Comparison of ENCODE assay signal across 25 cellular contexts in genomic region chr17:37393352-37393751, GRCh38. TPM values are rescaled to one million over a fixed set of nuclear protein-coding genes. Genes with fewer than 3 reads are reported as not detected.
A peak's percentile ranks its signal among the peaks of the same experiment; 100 is the strongest.
DNase-seq lines count a peak whose midpoint lies in the region; ATAC-seq and TF ChIP-seq lines count a peak whose summit lies in the region.
"Had no signal": no experiment of that assay in that cellular context is flagged by ENCODE, and none has a peak within 500 bp of the region (broad histone marks: within the 10 kb centered on the region; RNA-seq: fewer than 3 reads in every experiment).

No MANE protein-coding gene starts in this region.

- TF ChIP-seq CTCF in KMS-11 (conservative IDR thresholded peaks at IDR 0.05; ENCODE audit: low read depth, low read length) (no peak), WERI-Rb-1 (IDR thresholded peaks at IDR 0.05; ENCODE audit: low read depth, low read length) (no peak)

- peaks cover 4% of the 10 kb centered on the region for H3K36me3 Mint-ChIP-seq in activated T-cell treated with anti-CD3 and anti-CD28 coated beads, Interleukin-2, amount 50 U/mL, for 24 hours (ENCODE audit: low read depth)
- H3K36me3 Mint-ChIP-seq: CD14-positive monocyte; CD8-positive, alpha-beta memory T cell had no signal

- peaks cover 31% of the 10 kb centered on the region for H3K4me1 ChIP-seq in KMS-11 (ENCODE audit: low read depth, poor library complexity, severe bottlenecking)
- H3K4me1 ChIP-seq in right cardiac atrium (ENCODE audit: control insufficient read depth, insufficient read depth, low read length): no peaks in the 10 kb centered on the region

- peak overlapping the region; percentile 57; the same call in 1 of the 2 replicates for H3K4me2 ChIP-seq in KMS-11
- H3K4me2 ChIP-seq: BLaER1 treated with 17β-estradiol and CSF1 and Interleukin-3, amounts not matched to agents 10 nM and 100 nM had no signal

- H3K9ac ChIP-seq in KMS-11: no peak overlapping the region
- H3K9ac ChIP-seq: BLaER1 treated with 17β-estradiol and CSF1 and Interleukin-3, amounts not matched to agents 10 nM and 100 nM; GM23248 had no signal

- H3K4me3 Mint-ChIP-seq in activated T-cell treated with anti-CD3 and anti-CD28 coated beads, Interleukin-2, amount 50 U/mL, for 24 hours: no peak overlapping the region
- H3K4me3 Mint-ChIP-seq: CD14-positive monocyte; CD4-positive, alpha-beta T cell; CD8-positive, alpha-beta memory T cell; H9 had no signal

- ATAC-seq in HG02610 (IDR thresholded peaks at IDR 0.05; ENCODE audit: unreplicated experiment): no peak
- ATAC-seq in right cardiac atrium: no peak
- ATAC-seq: A549, HCT116 had no signal

- no peaks in the 10 kb centered on the region for H3K79me2 ChIP-seq in KMS-11 (ENCODE audit: insufficient read depth, low read depth)

- no peaks in the 10 kb centered on the region for H3K27me3 ChIP-seq in KMS-11 (ENCODE audit: insufficient read depth, low read depth)
- H3K27me3 ChIP-seq in WERI-Rb-1 (ENCODE audit: insufficient read depth, low read depth, severe bottlenecking): no peaks in the 10 kb centered on the region
- no peaks in the 10 kb centered on the region for H3K27me3 ChIP-seq in right cardiac atrium (ENCODE audit: control insufficient read depth, insufficient read depth)
- H3K27me3 ChIP-seq: BE2C; BLaER1 treated with 17β-estradiol and CSF1 and Interleukin-3, amounts not matched to agents 10 nM and 100 nM had no signal

- no peaks in the 10 kb centered on the region for H3K36me3 ChIP-seq in KMS-11 (ENCODE audit: insufficient read depth)
- no peaks in the 10 kb centered on the region for H3K36me3 ChIP-seq in WERI-Rb-1
- H3K36me3 ChIP-seq: BE2C had no signal

- H3K27ac ChIP-seq in KMS-11: no peak overlapping the region
- H3K27ac ChIP-seq in WERI-Rb-1: no peak overlapping the region
- H3K27ac ChIP-seq in right cardiac atrium (ENCODE audit: low read length): no peak overlapping the region
- H3K27ac ChIP-seq: A549; BLaER1 treated with 17β-estradiol and CSF1 and Interleukin-3, amounts not matched to agents 10 nM and 100 nM; GM23248 had no signal

- H3K4me3 ChIP-seq in KMS-11 (IDR thresholded peaks at IDR 0.05; ENCODE audit: insufficient read depth, low read depth, low read length): no peak overlapping the region
- H3K4me3 ChIP-seq in WERI-Rb-1 (ENCODE audit: low read depth, low read length): no peak overlapping the region
- H3K4me3 ChIP-seq in right cardiac atrium (ENCODE audit: low read length): no peak overlapping the region
- H3K4me3 ChIP-seq: A549; BLaER1 treated with 17β-estradiol and CSF1 and Interleukin-3, amounts not matched to agents 10 nM and 100 nM; GM12878; GM23248 had no signal

- peaks cover 24% of the 10 kb centered on the region for H3K4me1 Mint-ChIP-seq in activated T-cell treated with anti-CD3 and anti-CD28 coated beads, Interleukin-2, amount 50 U/mL, for 24 hours (ENCODE audit: low read depth)

- no peaks in the 10 kb centered on the region for H3K27me3 Mint-ChIP-seq in activated T-cell treated with anti-CD3 and anti-CD28 coated beads, Interleukin-2, amount 50 U/mL, for 24 hours
- H3K27me3 Mint-ChIP-seq: CD4-positive, alpha-beta T cell; CD8-positive, alpha-beta memory T cell had no signal

- intact Hi-C loops in right cardiac atrium (cut with DNase I): no loop called here

- WGBS in right cardiac atrium: 97% methylated on average over 7 of the region's 7 CpGs

- peak overlapping the region; percentile 16 for H3K27ac Mint-ChIP-seq in activated T-cell treated with anti-CD3 and anti-CD28 coated beads, Interleukin-2, amount 50 U/mL, for 24 hours
- H3K27ac Mint-ChIP-seq: CD14-positive monocyte; CD4-positive, alpha-beta T cell; H9 had no signal

- H3K9me3 ChIP-seq in WERI-Rb-1 (ENCODE audit: severe bottlenecking) (no peaks in the 10 kb centered on the region), right cardiac atrium (ENCODE audit: control insufficient read depth, low read length) (no peaks in the 10 kb centered on the region)
- H3K9me3 ChIP-seq: A549; BE2C; BLaER1 treated with 17β-estradiol and CSF1 and Interleukin-3, amounts not matched to agents 10 nM and 100 nM had no signal

- DNase-seq in activated T-cell treated with anti-CD3 and anti-CD28 coated beads, Interleukin-2, amount 50 U/mL, for 24 hours: no peak
- no peak for DNase-seq in activated T-cell treated with anti-CD3 and anti-CD28 coated beads, Interleukin-2, amount 50 U/mL, for 1 hour
- DNase-seq in WERI-Rb-1 (peak; percentile 49), right cardiac atrium (no peak)
- DNase-seq: 8988T; ACHN; AML-193; BE2C; CD4-positive, alpha-beta T cell; CD8-positive, alpha-beta memory T cell; DMS 273 treated with DMSO at 0.1 percent for 48 hours; DMS79; EL; GDM1; GM23248; H9; HFFc6 had no signal

- H2AFZ ChIP-seq in KMS-11 (ENCODE audit: low read depth): no peak overlapping the region
- H2AFZ ChIP-seq: GM23248 had no signal

- H3K9me3 Mint-ChIP-seq in activated T-cell treated with anti-CD3 and anti-CD28 coated beads, Interleukin-2, amount 50 U/mL, for 24 hours: no peaks in the 10 kb centered on the region
- H3K9me3 Mint-ChIP-seq: CD14-positive monocyte; CD4-positive, alpha-beta T cell; CD8-positive, alpha-beta memory T cell; H9; HFFc6 had no signal

- no peaks in the 10 kb centered on the region for H4K20me1 ChIP-seq in KMS-11 (ENCODE audit: insufficient read depth)
- H4K20me1 ChIP-seq: BLaER1 treated with 17β-estradiol and CSF1 and Interleukin-3, amounts not matched to agents 10 nM and 100 nM had no signal

RNA-seq across cellular contexts. Expression of gene ACACA, which starts 13.3 kb away (rescaled TPM):
- total RNA-seq in right cardiac atrium: 10 to 100 TPM; 18.4 to 24.8 (median 21.0) TPM
- polyA plus RNA-seq in right cardiac atrium: 8.9 TPM

RNA-seq across cellular contexts. Expression of gene TADA2A, which starts 13.3 kb away (rescaled TPM):
- total RNA-seq in right cardiac atrium: 10 to 100 TPM; 12.3 to 18.0 (median 14.2) TPM
- 6.2 TPM for polyA plus RNA-seq in right cardiac atrium

RNA-seq across cellular contexts. Expression of gene C17orf78, which starts 17.6 kb away (rescaled TPM):
- total RNA-seq in right cardiac atrium: not detected
- polyA plus RNA-seq in right cardiac atrium: not detected
- total RNA-seq: CD4-positive, alpha-beta T cell; CD8-positive, alpha-beta memory T cell; GM12878; GM23248; H1; H9; HFFc6 had no signal
- polyA plus RNA-seq: A549; CD14-positive monocyte; CD8-positive, alpha-beta memory T cell; GM23248; H1 had no signal
